ENCODE assay signal across 8 cellular contexts in the genomic region with DNA sequence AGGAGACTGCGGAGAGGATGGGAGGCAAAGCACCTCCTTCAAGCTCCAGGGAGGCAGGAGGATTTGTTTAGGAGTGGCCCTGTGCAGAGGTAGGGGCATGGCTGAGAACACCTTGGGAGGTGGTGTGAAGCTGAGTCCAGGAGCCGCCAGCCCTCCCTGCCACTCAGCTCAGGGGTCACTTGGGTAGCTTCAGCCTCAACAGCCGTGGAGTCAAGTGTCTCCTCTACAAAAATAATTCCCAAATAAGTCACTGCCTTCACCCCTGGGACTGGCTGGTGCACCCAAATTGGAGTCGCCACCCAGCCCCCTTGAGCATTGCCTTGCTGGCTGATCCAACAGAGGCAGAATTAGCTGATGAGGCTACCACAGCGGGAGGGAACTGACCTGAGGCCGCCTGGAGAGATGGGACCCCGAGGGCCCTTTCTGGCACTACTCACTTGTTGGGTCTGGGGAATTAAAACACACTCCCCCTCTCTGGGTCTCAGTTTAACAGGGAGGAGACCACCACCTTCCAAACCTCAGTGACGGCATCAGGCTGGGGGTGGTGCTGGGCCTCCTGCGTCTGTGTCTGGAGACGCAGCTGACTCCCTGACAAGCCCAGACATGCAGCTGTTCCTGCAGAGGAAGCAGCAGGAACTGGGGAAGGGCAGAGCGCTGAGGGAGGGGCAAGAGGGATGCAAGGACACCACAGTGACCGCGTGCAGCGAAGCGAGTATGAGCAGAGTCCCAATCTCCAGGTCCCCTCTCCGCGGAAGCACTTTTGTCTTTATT.
DNase-seq lines count a peak whose midpoint lies in the region; ATAC-seq, FAIRE-seq and TF ChIP-seq lines count a peak whose summit lies in the region.

No MANE protein-coding gene starts in this region.

- H3K27me3 Mint-ChIP-seq in activated CD8-positive, alpha-beta memory T cell treated with anti-CD3 and anti-CD28 coated beads, Interleukin-2, amount 10 ng/mL, durations not matched to agents 7 days and 5 days, result peaks cover 6% of the 10 kb centered on the region

- H3K4me1 ChIP-seq in BLaER1 treated with 17β-estradiol and CSF1 and Interleukin-3, amounts not matched to agents 10 nM and 100 nM, result peaks cover 71 to 82% (median 81%) of the 10 kb centered on the region in 10 experiments
- H3K4me1 ChIP-seq in small intestine (ENCODE audit: control insufficient read depth in 2 of 2, insufficient read depth in 1 of 2, low read depth in 1 of 2, low read length in 1 of 2), result peaks cover 0 to 3% of the 10 kb centered on the region in 2 donors
- H3K4me1 ChIP-seq in PC-3 (ENCODE audit: insufficient read depth, low read length), result peaks cover 26% of the 10 kb centered on the region

- no peak overlapping the region for H2AFZ ChIP-seq in PC-3 (ENCODE audit: low read length)

- peak overlapping the region in 8 of 10 experiments; percentile 2 to 43 (median 30); a peak in 11 of 20 replicates for H3K4me3 ChIP-seq in BLaER1 treated with 17β-estradiol and CSF1 and Interleukin-3, amounts not matched to agents 10 nM and 100 nM
- H3K4me3 ChIP-seq in small intestine (ENCODE audit: low read depth in 1 of 2, low read length in 2 of 2) (no peak overlapping the region), PC-3 (ENCODE audit: low read length) (no peak overlapping the region)

- no peak for FAIRE-seq in small intestine (lab: Jason Lieb, UNC)

- H3F3A ChIP-seq in PC-3 (ENCODE audit: low read length, unreplicated experiment), result no peaks in the 10 kb centered on the region

- no peaks in the 10 kb centered on the region for H3K9me3 Mint-ChIP-seq in activated CD8-positive, alpha-beta memory T cell treated with anti-CD3 and anti-CD28 coated beads, Interleukin-2, amount 10 ng/mL, durations not matched to agents 7 days and 5 days (ENCODE audit: low read depth)

- no peaks in the 10 kb centered on the region for H3K27me3 ChIP-seq in BLaER1 treated with 17β-estradiol and CSF1 and Interleukin-3, amounts not matched to agents 10 nM and 100 nM
- H3K27me3 ChIP-seq in small intestine (ENCODE audit: control insufficient read depth in 2 of 2, insufficient read depth in 2 of 2, low read length in 2 of 2) (no peaks in the 10 kb centered on the region), PC-3 (ENCODE audit: low read length) (no peaks in the 10 kb centered on the region)

- H3K4me2 ChIP-seq in BLaER1 treated with 17β-estradiol and CSF1 and Interleukin-3, amounts not matched to agents 10 nM and 100 nM, result peak overlapping the region; percentile 76 to 93 (median 86)
- H3K4me2 ChIP-seq in PC-3 (ENCODE audit: low read length), result no peak overlapping the region

- peaks cover 22% of the 10 kb centered on the region for H3K4me1 Mint-ChIP-seq in activated CD8-positive, alpha-beta memory T cell treated with anti-CD3 and anti-CD28 coated beads, Interleukin-2, amount 10 ng/mL, durations not matched to agents 7 days and 5 days

- 56 to 68% (median 64%) methylated on average over 17 of the region's 17 CpGs for WGBS in small intestine, 3 donors

- ATAC-seq in activated CD8-positive, alpha-beta memory T cell treated with anti-CD3 and anti-CD28 coated beads, Interleukin-2, amount 10 ng/mL, durations not matched to agents 7 days and 5 days, result no peak
- ATAC-seq in left ventricle myocardium superior (peak; percentile 23), HG02840 (IDR thresholded peaks at IDR 0.05; ENCODE audit: low FRiP score, unreplicated experiment) (no peak), HG02938 (IDR thresholded peaks at IDR 0.05; ENCODE audit: unreplicated experiment) (no peak), PC-3 (no peak)

- peak overlapping the region; percentile 48 to 74 (median 65) for H3K9ac ChIP-seq in BLaER1 treated with 17β-estradiol and CSF1 and Interleukin-3, amounts not matched to agents 10 nM and 100 nM
- H3K9ac ChIP-seq in PC-3 (ENCODE audit: low read length), result no peak overlapping the region

- no peaks in the 10 kb centered on the region for H3K9me3 ChIP-seq in BLaER1 treated with 17β-estradiol and CSF1 and Interleukin-3, amounts not matched to agents 10 nM and 100 nM (replicated peaks in 1 of 11)
- no peaks in the 10 kb centered on the region for H3K9me3 ChIP-seq in small intestine (ENCODE audit: control insufficient read depth, low read depth)
- no peaks in the 10 kb centered on the region for H3K9me3 ChIP-seq in PC-3 (ENCODE audit: low read length)

- DNase-seq in LHCN-M2 (ENCODE audit: low read depth), result peak; percentile 93
- peak; percentile 38 for DNase-seq in activated CD8-positive, alpha-beta memory T cell treated with anti-CD3 and anti-CD28 coated beads, Interleukin-2, amount 10 ng/mL, durations not matched to agents 7 days and 5 days
- DNase-seq in left ventricle myocardium superior, result peak; percentile 68
- peak; percentile 33 for DNase-seq in small intestine
- DNase-seq in PC-3, result no peak

- H3K36me3 Mint-ChIP-seq in activated CD8-positive, alpha-beta memory T cell treated with anti-CD3 and anti-CD28 coated beads, Interleukin-2, amount 10 ng/mL, durations not matched to agents 7 days and 5 days, result no peaks in the 10 kb centered on the region

- POLR2A ChIA-PET in PC-3 (lab: Charles Lee; ENCODE audit: unreplicated experiment), result interaction anchor here (0.6 kb wide), 1 partner anchor 88 kb away, joined by 6 read pairs; the partner anchor contains the start of gene TOB1

- H3K79me2 ChIP-seq in PC-3 (ENCODE audit: low read length), result no peaks in the 10 kb centered on the region

- H3K27ac ChIP-seq in BLaER1 treated with 17β-estradiol and CSF1 and Interleukin-3, amounts not matched to agents 10 nM and 100 nM, result peak overlapping the region; percentile 51 to 82 (median 73)
- H3K27ac ChIP-seq in small intestine (ENCODE audit: low read depth in 1 of 2, low read length in 1 of 2), result no peak overlapping the region
- no peak overlapping the region for H3K27ac ChIP-seq in PC-3 (ENCODE audit: low read length)

- H4K20me1 ChIP-seq in BLaER1 treated with 17β-estradiol and CSF1 and Interleukin-3, amounts not matched to agents 10 nM and 100 nM, result no peaks in the 10 kb centered on the region
- no peaks in the 10 kb centered on the region for H4K20me1 ChIP-seq in PC-3 (ENCODE audit: low read length)

- CTCF ChIA-PET in activated CD8-positive, alpha-beta memory T cell treated with anti-CD3 and anti-CD28 coated beads, Interleukin-2, amount 10 ng/mL, durations not matched to agents 7 days and 5 days (lab: Charles Lee), result interaction anchor here (1.3 to 15.2 kb wide), 7 partner anchors 10 to 171 kb away, joined by 4 to 319 read pairs (median 7); no protein-coding TSS in a partner anchor
- CTCF ChIA-PET in PC-3 (lab: Charles Lee), result interaction anchor here (0.6 to 0.7 kb wide), 2 partner anchors 91 to 105 kb away, joined by 3 read pairs; no protein-coding TSS in a partner anchor

- H3K4me3 Mint-ChIP-seq in activated CD8-positive, alpha-beta memory T cell treated with anti-CD3 and anti-CD28 coated beads, Interleukin-2, amount 10 ng/mL, durations not matched to agents 7 days and 5 days, result no peak overlapping the region

- BruUV-seq in PC-3 (replicated peaks; lab: Mats Ljungman, UMichigan), result no TSS peak

- no peaks in the 10 kb centered on the region for H3K9me2 ChIP-seq in PC-3 (replicated peaks; ENCODE audit: low read length)

- H3K27ac Mint-ChIP-seq in activated CD8-positive, alpha-beta memory T cell treated with anti-CD3 and anti-CD28 coated beads, Interleukin-2, amount 10 ng/mL, durations not matched to agents 7 days and 5 days, result no peak overlapping the region

- no peak for TF ChIP-seq CTCF in PC-3 (conservative IDR thresholded peaks at IDR 0.05; ENCODE audit: low read depth, low read length)

- intact Hi-C loops in left ventricle myocardium superior (cut with micrococcal nuclease) (loop anchor here (5.0 kb wide), 1 partner anchor 102 kb away; no protein-coding TSS in a partner anchor), PC-3 (cut with micrococcal nuclease) (no loop called here)

- peaks cover 0 to 3% (median 0%) of the 10 kb centered on the region in 11 experiments; a peak in 1 of 22 replicates for H3K36me3 ChIP-seq in BLaER1 treated with 17β-estradiol and CSF1 and Interleukin-3, amounts not matched to agents 10 nM and 100 nM
- H3K36me3 ChIP-seq in small intestine (ENCODE audit: control insufficient read depth in 2 of 2, insufficient read depth in 2 of 2, low read length in 2 of 2) (no peaks in the 10 kb centered on the region), PC-3 (ENCODE audit: low read depth, low read length) (no peaks in the 10 kb centered on the region)

Comparison
In these comparisons a context has a peak if more than half of its experiments do, and no peak if none do; other contexts are left out.
1. H3K27ac ChIP-seq: peak in BLaER1 treated with 17β-estradiol and CSF1 and Interleukin-3, amounts not matched to agents 10 nM and 100 nM (11 of 11); none in small intestine (0 of 2) and PC-3 (single experiment).
2. H3K4me3 ChIP-seq: peak in BLaER1 treated with 17β-estradiol and CSF1 and Interleukin-3, amounts not matched to agents 10 nM and 100 nM (8 of 10); none in small intestine (0 of 2) and PC-3 (single experiment).